In genomic region chr20:10110151-10110550, GRCh38 we compare ENCODE assay signal across 1 cellular context.
TF ChIP-seq lines count a peak whose summit lies in the region.

No MANE protein-coding gene starts in this region.

TF ChIP-seq in liver, 16 proteins besides CTCF, POLR2A, EP300 and RAD21 (continued from another document):
- no peak for TF ChIP-seq REST (IDR thresholded peaks at IDR 0.05)
- TF ChIP-seq HNF4G (IDR thresholded peaks at IDR 0.05) = no peak
- TF ChIP-seq MAX (IDR thresholded peaks at IDR 0.05) = no peak
- TF ChIP-seq YY1 (IDR thresholded peaks at IDR 0.05) = no peak
- TF ChIP-seq TAF1 (conservative IDR thresholded peaks at IDR 0.05) = no peak
- TF ChIP-seq RXRA (IDR thresholded peaks at IDR 0.05) = no peak
- no peak for TF ChIP-seq FOXA2 (IDR thresholded peaks at IDR 0.05)
- no peak for TF ChIP-seq EGR1 (IDR thresholded peaks at IDR 0.05; ENCODE audit: low read depth in 2 of 2)
- no peak for TF ChIP-seq GABPA (IDR thresholded peaks at IDR 0.05 in 1 of 2, conservative IDR thresholded peaks at IDR 0.05 in 1 of 2)
- TF ChIP-seq JUND (IDR thresholded peaks at IDR 0.05) = no peak
- TF ChIP-seq FOXA1 (IDR thresholded peaks at IDR 0.05) = no peak
- TF ChIP-seq HNF4A (conservative IDR thresholded peaks at IDR 0.05) = no peak
- no peak for TF ChIP-seq ATF3 (IDR thresholded peaks at IDR 0.05)
